Comparison of ENCODE assay signal across 1 cellular context in the genomic region with DNA sequence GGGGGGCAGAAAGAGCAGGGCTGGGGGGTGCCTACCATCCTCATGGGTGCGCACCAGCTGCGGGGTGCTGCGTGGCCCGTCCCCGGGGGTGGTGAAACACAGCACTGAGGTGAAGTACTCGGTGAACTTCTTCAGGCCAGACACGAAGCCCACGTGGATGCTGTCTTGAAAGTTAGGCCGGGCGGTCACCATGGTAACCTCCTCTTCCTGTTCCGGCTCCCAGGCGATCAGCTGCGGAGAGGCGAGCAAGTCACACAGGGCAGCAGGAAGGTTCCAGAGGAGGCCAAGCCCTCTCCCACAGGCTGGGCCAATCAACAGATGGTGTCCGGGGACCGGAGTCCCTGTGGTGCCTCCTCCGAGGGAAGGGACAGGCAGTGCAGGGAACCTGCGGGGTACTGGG.
TF ChIP-seq lines count a peak whose summit lies in the region.

No MANE protein-coding gene starts in this region.

TF ChIP-seq in GM23338, 12 proteins besides CTCF, POLR2A, EP300 and RAD21 (continued from another document):
- TF ChIP-seq, protein P1, sequence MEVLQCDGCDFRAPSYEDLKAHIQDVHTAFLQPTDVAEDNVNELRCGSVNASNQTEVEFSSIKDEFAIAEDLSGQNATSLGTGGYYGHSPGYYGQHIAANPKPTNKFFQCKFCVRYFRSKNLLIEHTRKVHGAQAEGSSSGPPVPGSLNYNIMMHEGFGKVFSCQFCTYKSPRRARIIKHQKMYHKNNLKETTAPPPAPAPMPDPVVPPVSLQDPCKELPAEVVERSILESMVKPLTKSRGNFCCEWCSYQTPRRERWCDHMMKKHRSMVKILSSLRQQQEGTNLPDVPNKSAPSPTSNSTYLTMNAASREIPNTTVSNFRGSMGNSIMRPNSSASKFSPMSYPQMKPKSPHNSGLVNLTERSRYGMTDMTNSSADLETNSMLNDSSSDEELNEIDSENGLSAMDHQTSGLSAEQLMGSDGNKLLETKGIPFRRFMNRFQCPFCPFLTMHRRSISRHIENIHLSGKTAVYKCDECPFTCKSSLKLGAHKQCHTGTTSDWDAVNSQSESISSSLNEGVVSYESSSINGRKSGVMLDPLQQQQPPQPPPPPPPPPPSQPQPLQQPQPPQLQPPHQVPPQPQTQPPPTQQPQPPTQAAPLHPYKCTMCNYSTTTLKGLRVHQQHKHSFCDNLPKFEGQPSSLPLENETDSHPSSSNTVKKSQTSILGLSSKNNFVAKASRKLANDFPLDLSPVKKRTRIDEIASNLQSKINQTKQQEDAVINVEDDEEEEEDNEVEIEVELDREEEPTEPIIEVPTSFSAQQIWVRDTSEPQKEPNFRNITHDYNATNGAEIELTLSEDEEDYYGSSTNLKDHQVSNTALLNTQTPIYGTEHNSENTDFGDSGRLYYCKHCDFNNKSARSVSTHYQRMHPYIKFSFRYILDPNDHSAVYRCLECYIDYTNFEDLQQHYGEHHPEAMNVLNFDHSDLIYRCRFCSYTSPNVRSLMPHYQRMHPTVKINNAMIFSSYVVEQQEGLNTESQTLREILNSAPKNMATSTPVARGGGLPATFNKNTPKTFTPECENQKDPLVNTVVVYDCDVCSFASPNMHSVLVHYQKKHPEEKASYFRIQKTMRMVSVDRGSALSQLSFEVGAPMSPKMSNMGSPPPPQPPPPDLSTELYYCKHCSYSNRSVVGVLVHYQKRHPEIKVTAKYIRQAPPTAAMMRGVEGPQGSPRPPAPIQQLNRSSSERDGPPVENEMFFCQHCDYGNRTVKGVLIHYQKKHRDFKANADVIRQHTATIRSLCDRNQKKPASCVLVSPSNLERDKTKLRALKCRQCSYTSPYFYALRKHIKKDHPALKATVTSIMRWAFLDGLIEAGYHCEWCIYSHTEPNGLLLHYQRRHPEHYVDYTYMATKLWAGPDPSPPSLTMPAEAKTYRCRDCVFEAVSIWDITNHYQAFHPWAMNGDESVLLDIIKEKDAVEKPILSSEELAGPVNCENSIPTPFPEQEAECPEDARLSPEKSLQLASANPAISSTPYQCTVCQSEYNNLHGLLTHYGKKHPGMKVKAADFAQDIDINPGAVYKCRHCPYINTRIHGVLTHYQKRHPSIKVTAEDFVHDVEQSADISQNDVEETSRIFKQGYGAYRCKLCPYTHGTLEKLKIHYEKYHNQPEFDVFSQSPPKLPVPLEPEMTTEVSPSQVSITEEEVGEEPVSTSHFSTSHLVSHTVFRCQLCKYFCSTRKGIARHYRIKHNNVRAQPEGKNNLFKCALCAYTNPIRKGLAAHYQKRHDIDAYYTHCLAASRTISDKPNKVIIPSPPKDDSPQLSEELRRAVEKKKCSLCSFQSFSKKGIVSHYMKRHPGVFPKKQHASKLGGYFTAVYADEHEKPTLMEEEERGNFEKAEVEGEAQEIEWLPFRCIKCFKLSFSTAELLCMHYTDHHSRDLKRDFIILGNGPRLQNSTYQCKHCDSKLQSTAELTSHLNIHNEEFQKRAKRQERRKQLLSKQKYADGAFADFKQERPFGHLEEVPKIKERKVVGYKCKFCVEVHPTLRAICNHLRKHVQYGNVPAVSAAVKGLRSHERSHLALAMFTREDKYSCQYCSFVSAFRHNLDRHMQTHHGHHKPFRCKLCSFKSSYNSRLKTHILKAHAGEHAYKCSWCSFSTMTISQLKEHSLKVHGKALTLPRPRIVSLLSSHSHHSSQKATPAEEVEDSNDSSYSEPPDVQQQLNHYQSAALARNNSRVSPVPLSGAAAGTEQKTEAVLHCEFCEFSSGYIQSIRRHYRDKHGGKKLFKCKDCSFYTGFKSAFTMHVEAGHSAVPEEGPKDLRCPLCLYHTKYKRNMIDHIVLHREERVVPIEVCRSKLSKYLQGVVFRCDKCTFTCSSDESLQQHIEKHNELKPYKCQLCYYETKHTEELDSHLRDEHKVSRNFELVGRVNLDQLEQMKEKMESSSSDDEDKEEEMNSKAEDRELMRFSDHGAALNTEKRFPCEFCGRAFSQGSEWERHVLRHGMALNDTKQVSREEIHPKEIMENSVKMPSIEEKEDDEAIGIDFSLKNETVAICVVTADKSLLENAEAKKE (CRISPR knock-in tag; IDR thresholded peaks at IDR 0.05): no peak
- TF ChIP-seq ZNF331 (CRISPR knock-in tag; IDR thresholded peaks at IDR 0.05; ENCODE audit: low read depth) (no peak), NANOG (IDR thresholded peaks at IDR 0.05; ENCODE audit: borderline replicate concordance) (no peak), POLR2AphosphoS5 (IDR thresholded peaks at IDR 0.05; ENCODE audit: low read depth) (no peak)
TF ChIP-seq in GM23338: peak in this region for 0.
